ENCODE assay signal across 9 cellular contexts in the genomic region with DNA sequence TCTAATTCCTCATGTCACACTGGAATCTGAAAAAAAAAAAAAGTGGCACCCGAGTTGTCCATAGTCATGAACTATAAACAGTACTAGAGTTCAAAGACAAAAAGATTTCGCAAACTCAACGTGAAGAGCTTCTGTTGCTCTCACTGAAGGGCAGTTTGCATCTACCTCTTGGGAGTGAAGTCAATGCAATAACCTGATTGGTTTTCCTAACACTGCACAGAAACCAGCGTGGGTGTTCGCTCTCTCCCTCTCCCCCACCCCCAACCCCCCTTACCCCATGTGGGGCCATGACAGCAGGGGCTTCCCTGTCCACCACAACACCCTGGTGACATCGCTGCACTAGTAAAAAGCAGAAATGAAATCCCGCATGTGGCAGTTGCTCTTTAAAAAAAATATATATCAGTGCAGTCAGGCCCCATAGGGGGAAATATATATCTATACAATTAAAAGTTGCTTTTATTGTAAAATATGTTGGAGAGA.
DNase-seq lines count a peak whose midpoint lies in the region; ATAC-seq and TF ChIP-seq lines count a peak whose summit lies in the region.
"Had no signal": no experiment of that assay in that cellular context is flagged by ENCODE, and none has a peak within 500 bp of the region (broad histone marks: within the 10 kb centered on the region; RNA-seq: fewer than 3 reads in every experiment).

No MANE protein-coding gene starts in this region.

- ATAC-seq in GM18511 (IDR thresholded peaks at IDR 0.05; ENCODE audit: unreplicated experiment) (peak; percentile 89), GM21526 (IDR thresholded peaks at IDR 0.05; ENCODE audit: low FRiP score, unreplicated experiment) (peak; percentile 76), HG03342 (IDR thresholded peaks at IDR 0.05; ENCODE audit: unreplicated experiment) (peak; percentile 75), SK-N-SH treated with all-trans-retinoic acid at 6 μM for 48 hours (no peak)

- no peak overlapping the region for H3K4me3 ChIP-seq in coronary artery

- H3K27ac ChIP-seq in coronary artery = no peak overlapping the region

- DNase-seq in germinal center (ENCODE audit: low spot score) = peak; percentile 76
- DNase-seq in coronary artery (ENCODE audit: low spot score) = no peak
- no peak for DNase-seq in GF-D8 (lab: John Stamatoyannopoulos, UW)
- no peak for DNase-seq in cerebellar cortex (ENCODE audit: low spot score)
- DNase-seq: T-helper 9 cell had no signal

- no peak for TF ChIP-seq CTCF in coronary artery (IDR thresholded peaks at IDR 0.05)

TF ChIP-seq in SK-N-SH treated with all-trans-retinoic acid at 6 μM for 48 hours, 23 proteins besides CTCF, POLR2A, EP300 and RAD21:
- TF ChIP-seq GLIS3 (CRISPR knock-in tag; IDR thresholded peaks at IDR 0.05) (no peak), TCF4 (CRISPR knock-in tag; IDR thresholded peaks at IDR 0.05; ENCODE audit: borderline replicate concordance) (no peak), CSDC2 (CRISPR knock-in tag; IDR thresholded peaks at IDR 0.05) (no peak), ZNF565 (CRISPR knock-in tag; conservative IDR thresholded peaks at IDR 0.05; ENCODE audit: low read depth) (no peak), RARB (CRISPR knock-in tag; IDR thresholded peaks at IDR 0.05) (no peak), ZFP30 (CRISPR knock-in tag; IDR thresholded peaks at IDR 0.05) (no peak), ZC3H10 (CRISPR knock-in tag; IDR thresholded peaks at IDR 0.05) (no peak), BACH2 (CRISPR knock-in tag; IDR thresholded peaks at IDR 0.05; ENCODE audit: borderline replicate concordance) (no peak), ISL1 (CRISPR knock-in tag; IDR thresholded peaks at IDR 0.05) (no peak)
- TF ChIP-seq, protein P1, sequence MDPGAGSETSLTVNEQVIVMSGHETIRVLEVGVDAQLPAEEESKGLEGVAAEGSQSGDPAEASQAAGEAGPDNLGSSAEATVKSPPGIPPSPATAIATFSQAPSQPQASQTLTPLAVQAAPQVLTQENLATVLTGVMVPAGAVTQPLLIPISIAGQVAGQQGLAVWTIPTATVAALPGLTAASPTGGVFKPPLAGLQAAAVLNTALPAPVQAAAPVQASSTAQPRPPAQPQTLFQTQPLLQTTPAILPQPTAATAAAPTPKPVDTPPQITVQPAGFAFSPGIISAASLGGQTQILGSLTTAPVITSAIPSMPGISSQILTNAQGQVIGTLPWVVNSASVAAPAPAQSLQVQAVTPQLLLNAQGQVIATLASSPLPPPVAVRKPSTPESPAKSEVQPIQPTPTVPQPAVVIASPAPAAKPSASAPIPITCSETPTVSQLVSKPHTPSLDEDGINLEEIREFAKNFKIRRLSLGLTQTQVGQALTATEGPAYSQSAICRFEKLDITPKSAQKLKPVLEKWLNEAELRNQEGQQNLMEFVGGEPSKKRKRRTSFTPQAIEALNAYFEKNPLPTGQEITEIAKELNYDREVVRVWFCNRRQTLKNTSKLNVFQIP (CRISPR knock-in tag; IDR thresholded peaks at IDR 0.05; ENCODE audit: borderline replicate concordance, low read depth) = no peak
- TF ChIP-seq, protein P2, sequence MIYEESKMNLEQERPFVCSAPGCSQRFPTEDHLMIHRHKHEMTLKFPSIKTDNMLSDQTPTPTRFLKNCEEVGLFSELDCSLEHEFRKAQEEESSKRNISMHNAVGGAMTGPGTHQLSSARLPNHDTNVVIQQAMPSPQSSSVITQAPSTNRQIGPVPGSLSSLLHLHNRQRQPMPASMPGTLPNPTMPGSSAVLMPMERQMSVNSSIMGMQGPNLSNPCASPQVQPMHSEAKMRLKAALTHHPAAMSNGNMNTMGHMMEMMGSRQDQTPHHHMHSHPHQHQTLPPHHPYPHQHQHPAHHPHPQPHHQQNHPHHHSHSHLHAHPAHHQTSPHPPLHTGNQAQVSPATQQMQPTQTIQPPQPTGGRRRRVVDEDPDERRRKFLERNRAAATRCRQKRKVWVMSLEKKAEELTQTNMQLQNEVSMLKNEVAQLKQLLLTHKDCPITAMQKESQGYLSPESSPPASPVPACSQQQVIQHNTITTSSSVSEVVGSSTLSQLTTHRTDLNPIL (CRISPR knock-in tag; IDR thresholded peaks at IDR 0.05; ENCODE audit: low read depth) = no peak
- TF ChIP-seq, protein P3, sequence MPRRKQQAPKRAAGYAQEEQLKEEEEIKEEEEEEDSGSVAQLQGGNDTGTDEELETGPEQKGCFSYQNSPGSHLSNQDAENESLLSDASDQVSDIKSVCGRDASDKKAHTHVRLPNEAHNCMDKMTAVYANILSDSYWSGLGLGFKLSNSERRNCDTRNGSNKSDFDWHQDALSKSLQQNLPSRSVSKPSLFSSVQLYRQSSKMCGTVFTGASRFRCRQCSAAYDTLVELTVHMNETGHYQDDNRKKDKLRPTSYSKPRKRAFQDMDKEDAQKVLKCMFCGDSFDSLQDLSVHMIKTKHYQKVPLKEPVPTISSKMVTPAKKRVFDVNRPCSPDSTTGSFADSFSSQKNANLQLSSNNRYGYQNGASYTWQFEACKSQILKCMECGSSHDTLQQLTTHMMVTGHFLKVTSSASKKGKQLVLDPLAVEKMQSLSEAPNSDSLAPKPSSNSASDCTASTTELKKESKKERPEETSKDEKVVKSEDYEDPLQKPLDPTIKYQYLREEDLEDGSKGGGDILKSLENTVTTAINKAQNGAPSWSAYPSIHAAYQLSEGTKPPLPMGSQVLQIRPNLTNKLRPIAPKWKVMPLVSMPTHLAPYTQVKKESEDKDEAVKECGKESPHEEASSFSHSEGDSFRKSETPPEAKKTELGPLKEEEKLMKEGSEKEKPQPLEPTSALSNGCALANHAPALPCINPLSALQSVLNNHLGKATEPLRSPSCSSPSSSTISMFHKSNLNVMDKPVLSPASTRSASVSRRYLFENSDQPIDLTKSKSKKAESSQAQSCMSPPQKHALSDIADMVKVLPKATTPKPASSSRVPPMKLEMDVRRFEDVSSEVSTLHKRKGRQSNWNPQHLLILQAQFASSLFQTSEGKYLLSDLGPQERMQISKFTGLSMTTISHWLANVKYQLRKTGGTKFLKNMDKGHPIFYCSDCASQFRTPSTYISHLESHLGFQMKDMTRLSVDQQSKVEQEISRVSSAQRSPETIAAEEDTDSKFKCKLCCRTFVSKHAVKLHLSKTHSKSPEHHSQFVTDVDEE (CRISPR knock-in tag; IDR thresholded peaks at IDR 0.05) = no peak
TF ChIP-seq in SK-N-SH treated with all-trans-retinoic acid at 6 μM for 48 hours: peak in this region for 0.
